ENCODE assay signal across 18 cellular contexts in the genomic region with DNA sequence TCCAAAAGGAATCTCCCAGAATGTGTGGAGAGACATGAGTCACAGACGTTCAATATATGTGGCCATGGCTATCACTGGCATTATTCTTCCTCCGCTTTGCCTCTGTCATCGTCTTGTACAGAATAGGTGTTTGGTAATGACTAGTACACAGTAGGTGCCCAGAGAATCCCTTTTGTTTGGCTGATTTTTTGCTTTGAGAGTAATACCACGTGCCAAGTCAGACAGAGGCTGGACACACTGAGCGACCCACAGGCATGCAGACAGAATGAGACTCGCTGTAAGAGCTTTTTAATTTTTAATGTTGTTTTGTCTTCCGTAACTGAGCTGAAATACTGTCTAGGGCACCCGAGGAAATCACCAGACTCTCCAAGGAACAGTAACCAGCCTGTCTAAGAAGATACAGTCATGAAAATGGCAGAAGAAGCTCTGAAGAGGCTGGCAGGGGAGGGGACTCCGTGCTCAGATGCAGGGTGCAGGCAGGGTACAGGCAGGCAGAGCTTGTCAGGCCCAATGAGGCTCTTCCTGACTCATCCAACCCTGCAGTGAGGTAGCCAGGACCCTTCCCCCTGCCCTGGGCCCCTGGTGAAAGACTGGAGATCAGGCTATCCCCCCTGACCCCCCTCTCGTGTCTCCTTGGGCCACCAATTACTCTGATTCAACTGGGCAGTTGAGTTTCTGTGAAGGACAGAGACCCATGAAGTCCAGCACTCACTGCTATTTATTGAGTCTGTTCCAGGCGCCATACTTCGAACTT.
DNase-seq lines count a peak whose midpoint lies in the region; ATAC-seq and TF ChIP-seq lines count a peak whose summit lies in the region.
"Had no signal": no experiment of that assay in that cellular context is flagged by ENCODE, and none has a peak within 500 bp of the region (broad histone marks: within the 10 kb centered on the region; RNA-seq: fewer than 3 reads in every experiment).

No MANE protein-coding gene starts in this region.

- peak overlapping the region; percentile 17 for H3K27ac ChIP-seq in right cardiac atrium (ENCODE audit: low read length)
- H3K27ac ChIP-seq in left ventricle myocardium inferior (replicated peaks), result no peak overlapping the region
- no peak overlapping the region for H3K27ac ChIP-seq in psoas muscle
- H3K27ac ChIP-seq in tibial nerve, result no peak overlapping the region
- H3K27ac ChIP-seq: C4-2B, SJSA1 had no signal

- H3K4me3 Mint-ChIP-seq in nephron, result no peak overlapping the region

- DNase-seq in right cardiac atrium, result no peak
- DNase-seq in left ventricle myocardium inferior, result no peak
- DNase-seq in epidermal melanocyte (ENCODE audit: insufficient read length, low spot score), result peak; percentile 37
- DNase-seq in psoas muscle, result no peak
- no peak for DNase-seq in EL
- no peak for DNase-seq in tibial nerve (ENCODE audit: low spot score in 2 of 2)
- DNase-seq in NCI-H128 (lab: John Stamatoyannopoulos, UW; ENCODE audit: unreplicated experiment), result no peak
- DNase-seq: COR-L47; NCI-H1092 treated with DMSO at 0.1 percent for 48 hours; NCI-H1694 treated with DMSO at 0.1 percent for 48 hours; NCI-H345; NCI-H69; NK-92 treated with Interleukin-12 subunit alpha and Interleukin-12 subunit beta, amount 100 ng/mL, for 24 hours; OCI-M1 had no signal

- H3K36me3 Mint-ChIP-seq in nephron (ENCODE audit: low read depth), result no peaks in the 10 kb centered on the region

- H3K27me3 ChIP-seq in right cardiac atrium (ENCODE audit: control insufficient read depth, insufficient read depth) (no peaks in the 10 kb centered on the region), left ventricle myocardium inferior (ENCODE audit: low read depth) (no peaks in the 10 kb centered on the region), psoas muscle (ENCODE audit: insufficient read depth in 3 of 3, low read length in 2 of 3) (no peaks in the 10 kb centered on the region), tibial nerve (no peaks in the 10 kb centered on the region)
- H3K27me3 ChIP-seq: SJSA1 had no signal

- H3K27me3 Mint-ChIP-seq in nephron (ENCODE audit: low read depth), result peaks cover 7% of the 10 kb centered on the region

- ATAC-seq in right cardiac atrium, result no peak
- no peak for ATAC-seq in psoas muscle

- H3K27ac Mint-ChIP-seq in nephron, result peak overlapping the region; percentile 42 to 87 (median 83)

- H3K4me1 Mint-ChIP-seq in nephron, result no peaks in the 10 kb centered on the region

- no peaks in the 10 kb centered on the region for H3K9me3 ChIP-seq in right cardiac atrium (ENCODE audit: control insufficient read depth, low read length)
- H3K9me3 ChIP-seq in left ventricle myocardium inferior (replicated peaks), result no peaks in the 10 kb centered on the region
- no peaks in the 10 kb centered on the region for H3K9me3 ChIP-seq in psoas muscle
- H3K9me3 ChIP-seq in tibial nerve, result no peaks in the 10 kb centered on the region
- H3K9me3 ChIP-seq: HAP-1 had no signal

- TF ChIP-seq POLR2A in tibial nerve (IDR thresholded peaks at IDR 0.05), result no peak

- TF ChIP-seq CTCF in left ventricle myocardium inferior (IDR thresholded peaks at IDR 0.05; ENCODE audit: borderline replicate concordance) (no peak), nephron (IDR thresholded peaks at IDR 0.05; ENCODE audit: unreplicated experiment in 3 of 3) (no peak), psoas muscle (IDR thresholded peaks at IDR 0.05) (no peak), tibial nerve (IDR thresholded peaks at IDR 0.05) (no peak)

- H3K4me3 ChIP-seq in right cardiac atrium (ENCODE audit: low read length), result no peak overlapping the region
- no peak overlapping the region for H3K4me3 ChIP-seq in left ventricle myocardium inferior
- no peak overlapping the region for H3K4me3 ChIP-seq in psoas muscle
- no peak overlapping the region for H3K4me3 ChIP-seq in tibial nerve
- H3K4me3 ChIP-seq: HAP-1, SJSA1 had no signal

- no peaks in the 10 kb centered on the region for H3K9me3 Mint-ChIP-seq in nephron

- intact Hi-C loops in right cardiac atrium (cut with DNase I) (no loop called here), left ventricle myocardium inferior (cut with micrococcal nuclease) (no loop called here), psoas muscle (cut with DNase I) (no loop called here)

- TF ChIP-seq EP300 in tibial nerve (IDR thresholded peaks at IDR 0.05), result no peak

- WGBS in right cardiac atrium, result 73% methylated on average over 12 of the region's 12 CpGs
- 72 to 80% (median 77%) methylated on average over 12 of the region's 12 CpGs for WGBS in psoas muscle, 3 donors
- 71 to 74% methylated on average over 12 of the region's 12 CpGs for WGBS in tibial nerve, 2 donors

- H3K4me1 ChIP-seq in right cardiac atrium (ENCODE audit: control insufficient read depth, insufficient read depth, low read length) (peaks cover 2% of the 10 kb centered on the region), left ventricle myocardium inferior (peaks cover 11% of the 10 kb centered on the region), psoas muscle (no peaks in the 10 kb centered on the region), tibial nerve (peaks cover 0 to 6% (median 2%) of the 10 kb centered on the region in 4 donors)

- H3K36me3 ChIP-seq in left ventricle myocardium inferior (no peaks in the 10 kb centered on the region), psoas muscle (ENCODE audit: insufficient read depth in 1 of 2, low read depth in 1 of 2) (no peaks in the 10 kb centered on the region), tibial nerve (no peaks in the 10 kb centered on the region)
- H3K36me3 ChIP-seq: HAP-1 had no signal
